19 cellular contexts compared by ENCODE assay signal in the genomic region with DNA sequence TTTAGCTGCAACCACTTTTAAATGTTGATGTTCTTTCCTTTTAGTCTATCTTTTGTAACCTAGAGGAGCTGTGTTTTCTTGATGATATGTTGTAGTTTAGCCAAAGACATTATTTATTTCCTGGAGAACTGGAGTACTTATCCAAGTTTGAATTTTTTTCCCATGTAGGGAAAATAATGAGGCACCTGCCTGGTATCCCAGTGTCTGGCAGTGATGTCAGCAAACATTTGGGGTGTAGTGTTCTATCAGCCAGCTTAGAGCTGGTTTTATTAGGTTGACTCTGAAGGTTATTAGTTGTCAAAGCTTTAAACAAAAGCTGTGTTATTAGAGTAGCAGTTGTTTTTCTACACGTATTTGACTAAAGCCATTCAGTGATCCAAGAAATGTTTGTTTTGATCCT. TPM values are rescaled to one million over a fixed set of nuclear protein-coding genes. Genes with fewer than 3 reads are reported as not detected.
DNase-seq lines count a peak whose midpoint lies in the region; ATAC-seq, FAIRE-seq and TF ChIP-seq lines count a peak whose summit lies in the region.
"Had no signal": no experiment of that assay in that cellular context is flagged by ENCODE, and none has a peak within 500 bp of the region (broad histone marks: within the 10 kb centered on the region; RNA-seq: fewer than 3 reads in every experiment).

No MANE protein-coding gene starts in this region.

- intact Hi-C loops in activated CD4-positive, alpha-beta T cell treated with anti-CD3 and anti-CD28 coated beads for 36 hours (cut with DNase I, micrococcal nuclease) = loop anchor here (5.0 kb wide), 6 partner anchors 35 to 1475 kb away; a partner anchor contains a TSS

- H3K27me3 ChIP-seq in OCI-LY1 (ENCODE audit: insufficient read depth, low read length) = no peaks in the 10 kb centered on the region
- no peaks in the 10 kb centered on the region for H3K27me3 ChIP-seq in skeletal muscle satellite cell (ENCODE audit: control insufficient read depth, insufficient read depth, low read length)
- H3K27me3 ChIP-seq: cardiac muscle cell, foreskin keratinocyte, thyroid gland had no signal

- no peaks in the 10 kb centered on the region for H3F3A ChIP-seq in OCI-LY1 (ENCODE audit: insufficient read depth, low read length)

- no peak for DNase-seq in activated CD4-positive, alpha-beta T cell treated with anti-CD3 and anti-CD28 coated beads for 36 hours
- DNase-seq in activated CD4-positive, alpha-beta T cell treated with anti-CD3 and anti-CD28 coated beads for 48 hours = no peak
- no peak for DNase-seq in effector memory CD8-positive, alpha-beta T cell
- DNase-seq in inferior parietal cortex (ENCODE audit: extremely low spot score) = no peak
- no peak for DNase-seq in urothelium cell line (ENCODE audit: low spot score)
- DNase-seq: 8988T; CD4-positive, alpha-beta memory T cell; DMS79; foreskin keratinocyte; H7; natural killer cell; NCI-H2081; NCI-H524 treated with DMSO at 0.1 percent for 48 hours; stimulated activated CD4-positive, alpha-beta T cell treated with anti-CD3 and anti-CD28 coated beads, Interleukin-2, amount 100 ng/mL, for 24 hours; thyroid gland had no signal

- H3K9me2 ChIP-seq in OCI-LY1 (ENCODE audit: low read depth, low read length) = no peaks in the 10 kb centered on the region

- no peak for FAIRE-seq in urothelium cell line (lab: Jason Lieb, UNC)

- peaks cover 65% of the 10 kb centered on the region for H3K4me1 Mint-ChIP-seq in activated CD4-positive, alpha-beta T cell treated with anti-CD3 and anti-CD28 coated beads for 36 hours
- peaks cover 20 to 22% of the 10 kb centered on the region in 2 donors for H3K4me1 Mint-ChIP-seq in effector memory CD8-positive, alpha-beta T cell (ENCODE audit: low read depth in 2 of 2)

- no peak overlapping the region for H3K9ac ChIP-seq in OCI-LY1 (ENCODE audit: low read length)
- H3K9ac ChIP-seq in skeletal muscle satellite cell (ENCODE audit: low read depth, low read length) = no peak overlapping the region

- H3K9me3 Mint-ChIP-seq in activated CD4-positive, alpha-beta T cell treated with anti-CD3 and anti-CD28 coated beads for 36 hours (ENCODE audit: low read depth) = no peaks in the 10 kb centered on the region
- H3K9me3 Mint-ChIP-seq in effector memory CD8-positive, alpha-beta T cell = no peaks in the 10 kb centered on the region
- H3K9me3 Mint-ChIP-seq: CD4-positive, alpha-beta memory T cell; natural killer cell had no signal

- peaks cover 32% of the 10 kb centered on the region for H3K4me1 ChIP-seq in OCI-LY1 (ENCODE audit: insufficient read depth, low read length, severe bottlenecking)
- H3K4me1 ChIP-seq in skeletal muscle satellite cell (ENCODE audit: control insufficient read depth, insufficient read depth, low read length) = peaks cover 54% of the 10 kb centered on the region

- no peak overlapping the region for H3K27ac ChIP-seq in OCI-LY1 (ENCODE audit: low read depth, low read length, poor library complexity, severe bottlenecking)
- H3K27ac ChIP-seq: cardiac muscle cell, foreskin keratinocyte had no signal

- no peak for ATAC-seq in activated CD4-positive, alpha-beta T cell treated with anti-CD3 and anti-CD28 coated beads for 36 hours
- ATAC-seq in effector memory CD8-positive, alpha-beta T cell (replicated peaks) = no peak
- no peak for ATAC-seq in GM18909 (IDR thresholded peaks at IDR 0.05; ENCODE audit: poor library complexity, unreplicated experiment)
- ATAC-seq: foreskin keratinocyte, natural killer cell had no signal

- H3K4me3 Mint-ChIP-seq in activated CD4-positive, alpha-beta T cell treated with anti-CD3 and anti-CD28 coated beads for 36 hours = no peak overlapping the region
- peak overlapping the region; percentile 55 to 63 for H3K4me3 Mint-ChIP-seq in effector memory CD8-positive, alpha-beta T cell

- POLR2A ChIA-PET in activated CD4-positive, alpha-beta T cell treated with anti-CD3 and anti-CD28 coated beads for 36 hours (lab: Charles Lee) = interaction anchor here (0.6 kb wide), 1 partner anchor 17 kb away, joined by 3 read pairs; no protein-coding TSS in a partner anchor

- no peak overlapping the region for H2AFZ ChIP-seq in OCI-LY1 (ENCODE audit: low read length)

- H3K9me3 ChIP-seq in OCI-LY1 (ENCODE audit: low read length) (no peaks in the 10 kb centered on the region), skeletal muscle satellite cell (replicated peaks; ENCODE audit: low read length) (no peaks in the 10 kb centered on the region)
- H3K9me3 ChIP-seq: thyroid gland had no signal

- H3K4me2 ChIP-seq in OCI-LY1 (ENCODE audit: low read length) (0 out of 2 replicates have a peak overlapping the region, but pooled peaks have one; percentile 8), skeletal muscle satellite cell (ENCODE audit: low read length) (peak overlapping the region; percentile 82)

- H3K79me2 ChIP-seq in OCI-LY1 (ENCODE audit: insufficient read depth, low read length) = peaks cover 46% of the 10 kb centered on the region

- CTCF ChIA-PET in activated CD4-positive, alpha-beta T cell treated with anti-CD3 and anti-CD28 coated beads for 36 hours (lab: Charles Lee) = interaction anchor here (4.0 kb wide), 1 partner anchor 20 kb away, joined by 22 read pairs; no protein-coding TSS in a partner anchor

- peaks cover 70% of the 10 kb centered on the region for H3K36me3 Mint-ChIP-seq in activated CD4-positive, alpha-beta T cell treated with anti-CD3 and anti-CD28 coated beads for 36 hours (ENCODE audit: low read depth)
- peaks cover 68% of the 10 kb centered on the region for H3K36me3 Mint-ChIP-seq in effector memory CD8-positive, alpha-beta T cell (ENCODE audit: insufficient read depth)

- H3K36me3 ChIP-seq in OCI-LY1 (ENCODE audit: insufficient read depth, low read length) (peaks cover 68% of the 10 kb centered on the region), skeletal muscle satellite cell (ENCODE audit: insufficient read depth, low read length) (peaks cover 45% of the 10 kb centered on the region)
- H3K36me3 ChIP-seq: thyroid gland had no signal

- H3K27me3 Mint-ChIP-seq in activated CD4-positive, alpha-beta T cell treated with anti-CD3 and anti-CD28 coated beads for 36 hours = no peaks in the 10 kb centered on the region
- H3K27me3 Mint-ChIP-seq in effector memory CD8-positive, alpha-beta T cell = no peaks in the 10 kb centered on the region
- H3K27me3 Mint-ChIP-seq: CD4-positive, alpha-beta memory T cell had no signal

- H3K4me3 ChIP-seq in OCI-LY1 (ENCODE audit: low read depth, low read length, poor library complexity, severe bottlenecking) (no peak overlapping the region), skeletal muscle satellite cell (ENCODE audit: low read length) (no peak overlapping the region)
- H3K4me3 ChIP-seq: cardiac muscle cell, thyroid gland had no signal

- no peaks in the 10 kb centered on the region for H4K20me1 ChIP-seq in OCI-LY1 (ENCODE audit: insufficient read depth, low read length)

- TF ChIP-seq CTCF in OCI-LY1 (IDR thresholded peaks at IDR 0.05; ENCODE audit: low read length) = no peak

- peak overlapping the region; percentile 79 for H3K27ac Mint-ChIP-seq in activated CD4-positive, alpha-beta T cell treated with anti-CD3 and anti-CD28 coated beads for 36 hours
- no peak overlapping the region for H3K27ac Mint-ChIP-seq in effector memory CD8-positive, alpha-beta T cell
- H3K27ac Mint-ChIP-seq: natural killer cell had no signal

RNA-seq across cellular contexts. Expression of a gene that starts 3.2 kb away (rescaled TPM):
- total RNA-seq in activated CD4-positive, alpha-beta T cell treated with anti-CD3 and anti-CD28 coated beads for 36 hours = 100 to 1,000 TPM in 1 of 2 experiments, 10 to 100 TPM in 1; 89.5 to 106 TPM
- total RNA-seq in skeletal muscle satellite cell (2012; rRNA removed) = 26.1 and 32.8 TPM in 2 replicates

RNA-seq across cellular contexts. Expression of a gene that starts 38.8 kb away (rescaled TPM):
- under 1 TPM; 0.14 TPM for total RNA-seq in activated CD4-positive, alpha-beta T cell treated with anti-CD3 and anti-CD28 coated beads for 36 hours
- total RNA-seq in skeletal muscle satellite cell (2012; rRNA removed) = 0.22 and 0.25 TPM in 2 replicates
- total RNA-seq: H7 had no signal
